Comparison of ENCODE assay signal across 19 cellular contexts in the genomic region with DNA sequence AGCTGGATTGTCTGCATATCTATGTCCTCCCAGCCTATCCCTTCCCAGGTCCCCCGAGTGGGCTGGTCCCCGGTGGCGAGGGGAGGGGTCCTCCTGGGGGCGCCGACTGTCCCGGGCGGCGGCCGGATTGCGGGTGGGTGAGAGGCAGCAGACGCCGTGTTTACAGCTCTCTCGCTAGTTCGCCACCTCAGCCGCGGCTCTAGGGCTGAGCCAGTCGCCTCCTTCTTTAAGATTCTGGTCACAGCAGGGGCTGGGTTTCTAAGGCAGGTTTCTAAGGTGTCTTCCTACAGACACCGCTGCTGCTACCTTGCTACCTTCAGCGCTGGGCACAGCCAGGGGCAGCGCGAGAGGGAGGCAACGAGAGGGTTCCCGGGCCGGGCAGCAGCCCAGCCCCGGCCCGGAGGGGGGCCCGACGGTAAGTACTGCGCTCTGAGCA. TPM values are rescaled to one million over a fixed set of nuclear protein-coding genes. Genes with fewer than 3 reads are reported as not detected.
DNase-seq lines count a peak whose midpoint lies in the region; ATAC-seq and TF ChIP-seq lines count a peak whose summit lies in the region.
"Had no signal": no experiment of that assay in that cellular context is flagged by ENCODE, and none has a peak within 500 bp of the region (broad histone marks: within the 10 kb centered on the region; RNA-seq: fewer than 3 reads in every experiment).

No MANE protein-coding gene starts in this region.

- no peaks in the 10 kb centered on the region for H3K9me3 Mint-ChIP-seq in central memory CD8-positive, alpha-beta T cell
- peaks cover 28% of the 10 kb centered on the region for H3K9me3 Mint-ChIP-seq in nephron
- H3K9me3 Mint-ChIP-seq in type B pancreatic cell: peaks cover 14% of the 10 kb centered on the region
- H3K9me3 Mint-ChIP-seq: activated CD4-positive, alpha-beta T cell treated with anti-CD3 and anti-CD28 coated beads, Interleukin-2, amount 10 ng/mL, durations not matched to agents 24 days and 14 days had no signal

- ATAC-seq in right cardiac atrium (no peak), Right ventricle myocardium inferior (no peak), HG02678 (IDR thresholded peaks at IDR 0.05; ENCODE audit: unreplicated experiment) (no peak)
- ATAC-seq in central memory CD8-positive, alpha-beta T cell (replicated peaks; ENCODE audit: extremely low read depth, poor library complexity, severe bottlenecking): no peak
- ATAC-seq: foreskin keratinocyte, mucosa of descending colon had no signal

- no peak overlapping the region for H3K27ac ChIP-seq in right cardiac atrium (ENCODE audit: low read length)
- no peak overlapping the region for H3K27ac ChIP-seq in vagina
- H3K27ac ChIP-seq in tibial nerve: no peak overlapping the region
- H3K27ac ChIP-seq: colonic mucosa, foreskin keratinocyte, sigmoid colon had no signal

- H3K4me3 Mint-ChIP-seq in central memory CD8-positive, alpha-beta T cell: peak overlapping the region; percentile 32
- H3K4me3 Mint-ChIP-seq in nephron: peak overlapping the region in 2 of 3 experiments; percentile 48 to 78
- H3K4me3 Mint-ChIP-seq in type B pancreatic cell: no peak overlapping the region
- H3K4me3 Mint-ChIP-seq: activated CD4-positive, alpha-beta T cell treated with anti-CD3 and anti-CD28 coated beads, Interleukin-2, amount 10 ng/mL, durations not matched to agents 24 days and 14 days had no signal

- H3K36me3 ChIP-seq in vagina (no peaks in the 10 kb centered on the region), tibial nerve (no peaks in the 10 kb centered on the region)
- H3K36me3 ChIP-seq: colonic mucosa, sigmoid colon had no signal

- no peak for TF ChIP-seq EP300 in tibial nerve (IDR thresholded peaks at IDR 0.05)

- H3K27ac Mint-ChIP-seq in central memory CD8-positive, alpha-beta T cell (ENCODE audit: low read depth): no peak overlapping the region
- H3K27ac Mint-ChIP-seq in nephron (no peak overlapping the region), type B pancreatic cell (no peak overlapping the region)
- H3K27ac Mint-ChIP-seq: activated CD4-positive, alpha-beta T cell treated with anti-CD3 and anti-CD28 coated beads, Interleukin-2, amount 10 ng/mL, durations not matched to agents 24 days and 14 days had no signal

- H3K4me1 Mint-ChIP-seq in central memory CD8-positive, alpha-beta T cell: peaks cover 5% of the 10 kb centered on the region
- H3K4me1 Mint-ChIP-seq in nephron: peaks cover 11% of the 10 kb centered on the region
- H3K4me1 Mint-ChIP-seq in type B pancreatic cell (ENCODE audit: unreplicated experiment): no peaks in the 10 kb centered on the region
- H3K4me1 Mint-ChIP-seq: activated CD4-positive, alpha-beta T cell treated with anti-CD3 and anti-CD28 coated beads, Interleukin-2, amount 10 ng/mL, durations not matched to agents 24 days and 14 days had no signal

- H3K27me3 ChIP-seq in right cardiac atrium (ENCODE audit: control insufficient read depth, insufficient read depth) (no peaks in the 10 kb centered on the region), vagina (no peaks in the 10 kb centered on the region), tibial nerve (peaks cover 0 to 52% of the 10 kb centered on the region in 2 donors)
- H3K27me3 ChIP-seq: colonic mucosa had no signal

- no peak for TF ChIP-seq CTCF in nephron (IDR thresholded peaks at IDR 0.05; ENCODE audit: unreplicated experiment in 3 of 3)
- no peak for TF ChIP-seq CTCF in vagina (IDR thresholded peaks at IDR 0.05)
- TF ChIP-seq CTCF in type B pancreatic cell (conservative IDR thresholded peaks at IDR 0.05): no peak
- TF ChIP-seq CTCF in tibial nerve (IDR thresholded peaks at IDR 0.05): no peak

- DNase-seq in right cardiac atrium (no peak), Right ventricle myocardium inferior (ENCODE audit: missing footprints) (no peak), vagina (ENCODE audit: extremely low spot score in 2 of 2) (no peak), type B pancreatic cell (ENCODE audit: extremely low spot score, unreplicated experiment) (no peak), tibial nerve (ENCODE audit: low spot score in 2 of 2) (no peak)
- DNase-seq in central memory CD8-positive, alpha-beta T cell (ENCODE audit: low spot score in 2 of 2): no peak
- DNase-seq: ACHN; activated CD4-positive, alpha-beta T cell treated with anti-CD3 and anti-CD28 coated beads, Interleukin-2, amount 10 ng/mL, durations not matched to agents 24 days and 14 days; activated naive CD4-positive, alpha-beta T cell treated with anti-CD3 and anti-CD28 coated beads, Interleukin-2, amount 50 U/mL, for 16 hours; colonic mucosa; DMS153; foreskin keratinocyte; mucosa of descending colon; NCI-H2227 treated with DMSO at 0.1 percent for 48 hours; sigmoid colon; substantia nigra had no signal

- peak overlapping the region; percentile 32 for H3K4me3 ChIP-seq in right cardiac atrium (ENCODE audit: low read length)
- H3K4me3 ChIP-seq in vagina: peak overlapping the region; percentile 18 to 24
- H3K4me3 ChIP-seq in tibial nerve: no peak overlapping the region
- H3K4me3 ChIP-seq: colonic mucosa, mucosa of descending colon had no signal

- H3K4me1 ChIP-seq in right cardiac atrium (ENCODE audit: control insufficient read depth, insufficient read depth, low read length) (peaks cover 2% of the 10 kb centered on the region), vagina (no peaks in the 10 kb centered on the region), tibial nerve (peaks cover 0 to 13% (median 0%) of the 10 kb centered on the region in 4 donors)
- H3K4me1 ChIP-seq: colonic mucosa, foreskin keratinocyte had no signal

- no peak for TF ChIP-seq POLR2A in vagina (IDR thresholded peaks at IDR 0.05)
- no peak for TF ChIP-seq POLR2A in tibial nerve (IDR thresholded peaks at IDR 0.05)

- H3K9me3 ChIP-seq in right cardiac atrium (ENCODE audit: control insufficient read depth, low read length): no peaks in the 10 kb centered on the region
- no peaks in the 10 kb centered on the region for H3K9me3 ChIP-seq in vagina
- no peaks in the 10 kb centered on the region for H3K9me3 ChIP-seq in tibial nerve
- H3K9me3 ChIP-seq: colonic mucosa, mucosa of descending colon, sigmoid colon had no signal

- intact Hi-C loops in right cardiac atrium (cut with DNase I) (no loop called here), Right ventricle myocardium inferior (cut with DNase I) (no loop called here), vagina (cut with DNase I) (no loop called here)

- under 1% methylated on average over 29 of the region's 29 CpGs for WGBS in right cardiac atrium
- WGBS in tibial nerve, 2 donors: 0 to 29% methylated on average over 2 to 29 of the region's 29 CpGs

- H3K27me3 Mint-ChIP-seq in central memory CD8-positive, alpha-beta T cell: peaks cover 7% of the 10 kb centered on the region
- H3K27me3 Mint-ChIP-seq in nephron (ENCODE audit: low read depth) (peaks cover 71% of the 10 kb centered on the region), type B pancreatic cell (peaks cover 55% of the 10 kb centered on the region)

- H3K36me3 Mint-ChIP-seq in central memory CD8-positive, alpha-beta T cell (ENCODE audit: insufficient read depth): no peaks in the 10 kb centered on the region
- H3K36me3 Mint-ChIP-seq in nephron (ENCODE audit: low read depth) (no peaks in the 10 kb centered on the region), type B pancreatic cell (no peaks in the 10 kb centered on the region)

RNA-seq across cellular contexts. Expression of gene FRMPD3, which starts 57.2 kb away (rescaled TPM):
- total RNA-seq in right cardiac atrium: under 1 TPM; 0.11 to 0.36 (median 0.27) TPM
- polyA plus RNA-seq in right cardiac atrium: 0.05 TPM
- not detected for total RNA-seq in Right ventricle myocardium inferior
- total RNA-seq in vagina: 0.74 TPM
- total RNA-seq in type B pancreatic cell (ENCODE audit: low replicate concordance): 1.9 and 2.6 TPM in 2 replicates
- not detected for total RNA-seq in tibial nerve
- total RNA-seq: activated CD4-positive, alpha-beta T cell treated with anti-CD3 and anti-CD28 coated beads, Interleukin-2, amount 10 ng/mL, durations not matched to agents 24 days and 14 days; foreskin keratinocyte; RPMI7951 had no signal
- polyA plus RNA-seq: foreskin keratinocyte had no signal

Comparison
In these comparisons a context has a peak if more than half of its experiments do, and no peak if none do; other contexts are left out.
1. H3K4me3 ChIP-seq: peak in right cardiac atrium (single experiment) and vagina (2 of 2); none in tibial nerve (0 of 4).